8 cellular contexts compared by ENCODE assay signal in genomic region chr10:74589226-74589673, GRCh38.
A peak's percentile ranks its signal among the peaks of the same experiment; 100 is the strongest.
DNase-seq lines count a peak whose midpoint lies in the region; ATAC-seq and TF ChIP-seq lines count a peak whose summit lies in the region.

No MANE protein-coding gene starts in this region.

- H3K36me3 Mint-ChIP-seq in activated naive CD4-positive, alpha-beta T cell treated with anti-CD3 and anti-CD28 coated beads, Interleukin-2, amount 10 ng/mL, durations not matched to agents 7 days and 5 days = peaks cover 13% of the 10 kb centered on the region

- peak; percentile 84 for ATAC-seq in RWPE2 (ENCODE audit: low read depth)
- no peak for ATAC-seq in GM21717 (IDR thresholded peaks at IDR 0.05; ENCODE audit: unreplicated experiment)

- H3K9me3 Mint-ChIP-seq in activated naive CD4-positive, alpha-beta T cell treated with anti-CD3 and anti-CD28 coated beads, Interleukin-2, amount 10 ng/mL, durations not matched to agents 7 days and 5 days = no peaks in the 10 kb centered on the region

- DNase-seq in COLO829 (ENCODE audit: low spot score) (peak; percentile 92), HUDEP-2 (lab: John Stamatoyannopoulos, UW; ENCODE audit: unreplicated experiment in 76 of 76) (peak in 75 of 76 experiments; percentile 19 to 97 (median 85)), RWPE2 (ENCODE audit: low spot score) (peak; percentile 59), globus pallidus (ENCODE audit: low spot score) (peak; percentile 85), posterior vena cava (ENCODE audit: low spot score) (peak; percentile 92), tibial artery (peak; percentile 88 to 95)
- DNase-seq in activated naive CD4-positive, alpha-beta T cell treated with anti-CD3 and anti-CD28 coated beads, Interleukin-2, amount 10 ng/mL, durations not matched to agents 7 days and 5 days = peak; percentile 92

- H3K4me1 ChIP-seq in RWPE2 (ENCODE audit: insufficient read depth, poor library complexity, severe bottlenecking) = peaks cover 7% of the 10 kb centered on the region
- peaks cover 0 to 88% (median 36%) of the 10 kb centered on the region in 4 donors for H3K4me1 ChIP-seq in tibial artery

- H3K4me1 Mint-ChIP-seq in activated naive CD4-positive, alpha-beta T cell treated with anti-CD3 and anti-CD28 coated beads, Interleukin-2, amount 10 ng/mL, durations not matched to agents 7 days and 5 days = peaks cover 60% of the 10 kb centered on the region

- CTCF ChIA-PET in activated naive CD4-positive, alpha-beta T cell treated with anti-CD3 and anti-CD28 coated beads, Interleukin-2, amount 10 ng/mL, durations not matched to agents 7 days and 5 days (lab: Charles Lee) = interaction anchor here (1.9 kb wide), 1 partner anchor 149 kb away, joined by 7 read pairs; no protein-coding TSS in a partner anchor

- H3K27me3 ChIP-seq in RWPE2 (ENCODE audit: insufficient read depth, poor library complexity, severe bottlenecking) (no peaks in the 10 kb centered on the region), tibial artery (no peaks in the 10 kb centered on the region)

- H3K4me3 Mint-ChIP-seq in activated naive CD4-positive, alpha-beta T cell treated with anti-CD3 and anti-CD28 coated beads, Interleukin-2, amount 10 ng/mL, durations not matched to agents 7 days and 5 days = no peak overlapping the region

- intact Hi-C loops in posterior vena cava (cut with DNase I) (loop anchor here in 1 of 2 donors (10.0 kb wide), 1 partner anchor 236 kb away; the partner anchor contains the start of gene KAT6B), tibial artery (cut with DNase I; ENCODE audit: low total_unique reads) (no loop called here)

- no peak overlapping the region for H3K4me3 ChIP-seq in RWPE2 (ENCODE audit: severe bottlenecking)
- no peak overlapping the region for H3K4me3 ChIP-seq in tibial artery

- H3K36me3 ChIP-seq in RWPE2 (ENCODE audit: low read depth) (peaks cover 34% of the 10 kb centered on the region), tibial artery (no peaks in the 10 kb centered on the region)

- peak overlapping the region; percentile 82 for H3K27ac Mint-ChIP-seq in activated naive CD4-positive, alpha-beta T cell treated with anti-CD3 and anti-CD28 coated beads, Interleukin-2, amount 10 ng/mL, durations not matched to agents 7 days and 5 days

- TF ChIP-seq CTCF in RWPE2 (IDR thresholded peaks at IDR 0.05; ENCODE audit: poor library complexity, severe bottlenecking) (no peak), tibial artery (IDR thresholded peaks at IDR 0.05) (no peak)

- H3K9me3 ChIP-seq in RWPE2 (ENCODE audit: severe bottlenecking) (no peaks in the 10 kb centered on the region), tibial artery (no peaks in the 10 kb centered on the region)

- H3K27ac ChIP-seq in RWPE2 (ENCODE audit: poor library complexity, severe bottlenecking) = no peak overlapping the region
- peak overlapping the region; percentile 59 to 60 for H3K27ac ChIP-seq in tibial artery

- no peaks in the 10 kb centered on the region for H3K27me3 Mint-ChIP-seq in activated naive CD4-positive, alpha-beta T cell treated with anti-CD3 and anti-CD28 coated beads, Interleukin-2, amount 10 ng/mL, durations not matched to agents 7 days and 5 days
